Comparison of ENCODE assay signal across 8 cellular contexts in genomic region chr2:198296665-198297308, GRCh38.
DNase-seq lines count a peak whose midpoint lies in the region; ATAC-seq and TF ChIP-seq lines count a peak whose summit lies in the region.

No MANE protein-coding gene starts in this region.

- ATAC-seq in GM19463 (IDR thresholded peaks at IDR 0.05; ENCODE audit: unreplicated experiment) = peak; percentile 85
- peak; percentile 90 for ATAC-seq in HG03521 (IDR thresholded peaks at IDR 0.05; ENCODE audit: unreplicated experiment)
- peak; percentile 60 to 64 for ATAC-seq in naive B cell (ENCODE audit: low read depth in 2 of 2)
- peak; percentile 64 for ATAC-seq in stimulated activated naive CD8-positive, alpha-beta T cell treated with anti-CD3 and anti-CD28 coated beads, Interleukin-15, Interleukin-2, amounts not matched to agents 100 U/mL and 50 U/mL, for 24 hours

- TF ChIP-seq POLR2A in erythroblast (IDR thresholded peaks at IDR 0.05; ENCODE audit: low read length) = no peak

- peaks cover 20 to 30% (median 26%) of the 10 kb centered on the region in 3 donors for H3K27me3 Mint-ChIP-seq in naive B cell

- no peak overlapping the region for H3K4me3 Mint-ChIP-seq in naive B cell

- peak; percentile 36 for DNase-seq in Caki2 (ENCODE audit: low read depth)
- peak; percentile 51 for DNase-seq in NOMO-1 treated with DMSO at 0.1 percent for 48 hours (lab: John Stamatoyannopoulos, UW; ENCODE audit: unreplicated experiment)
- DNase-seq in activated CD8-positive, alpha-beta memory T cell treated with anti-CD3 and anti-CD28 coated beads, Interleukin-2, amount 50 U/mL, for 24 hours (ENCODE audit: extremely low read depth) = peak; percentile 9
- peak; percentile 53 to 75 for DNase-seq in erythroblast (lab: John Stamatoyannopoulos, UW)
- DNase-seq in naive B cell = peak; percentile 32
- peak; percentile 54 for DNase-seq in stimulated activated naive CD8-positive, alpha-beta T cell treated with anti-CD3 and anti-CD28 coated beads, Interleukin-15, Interleukin-2, amounts not matched to agents 100 U/mL and 50 U/mL, for 24 hours

- no peaks in the 10 kb centered on the region for H3K36me3 Mint-ChIP-seq in naive B cell

- H3K4me1 Mint-ChIP-seq in naive B cell = peaks cover 2 to 6% (median 4%) of the 10 kb centered on the region in 3 donors

- H3K9me3 Mint-ChIP-seq in naive B cell = no peaks in the 10 kb centered on the region

- peak overlapping the region in 1 of 6 donors; percentile 20 for H3K27ac Mint-ChIP-seq in naive B cell

- in situ Hi-C loops in Caki2 (cut with HindIII; ENCODE audit: low pct_unique_long_range_greater_than_20kb, low sequenced_read_pairs) = no loop called here

Comparison
In these comparisons a context has a peak if more than half of its experiments do, and no peak if none do; other contexts are left out.
1. Peak in every context shown above with its lines: DNase-seq and ATAC-seq.
2. DNase-seq: peak in every context shown above with its lines; median percentile 64 in erythroblast; 54 in stimulated activated naive CD8-positive, alpha-beta T cell treated with anti-CD3 and anti-CD28 coated beads, Interleukin-15, Interleukin-2, amounts not matched to agents 100 U/mL and 50 U/mL, for 24 hours; 51 in NOMO-1 treated with DMSO at 0.1 percent for 48 hours; 36 in Caki2; 32 in naive B cell; 9 in activated CD8-positive, alpha-beta memory T cell treated with anti-CD3 and anti-CD28 coated beads, Interleukin-2, amount 50 U/mL, for 24 hours.